Comparison of ENCODE assay signal across 16 cellular contexts in the genomic region with DNA sequence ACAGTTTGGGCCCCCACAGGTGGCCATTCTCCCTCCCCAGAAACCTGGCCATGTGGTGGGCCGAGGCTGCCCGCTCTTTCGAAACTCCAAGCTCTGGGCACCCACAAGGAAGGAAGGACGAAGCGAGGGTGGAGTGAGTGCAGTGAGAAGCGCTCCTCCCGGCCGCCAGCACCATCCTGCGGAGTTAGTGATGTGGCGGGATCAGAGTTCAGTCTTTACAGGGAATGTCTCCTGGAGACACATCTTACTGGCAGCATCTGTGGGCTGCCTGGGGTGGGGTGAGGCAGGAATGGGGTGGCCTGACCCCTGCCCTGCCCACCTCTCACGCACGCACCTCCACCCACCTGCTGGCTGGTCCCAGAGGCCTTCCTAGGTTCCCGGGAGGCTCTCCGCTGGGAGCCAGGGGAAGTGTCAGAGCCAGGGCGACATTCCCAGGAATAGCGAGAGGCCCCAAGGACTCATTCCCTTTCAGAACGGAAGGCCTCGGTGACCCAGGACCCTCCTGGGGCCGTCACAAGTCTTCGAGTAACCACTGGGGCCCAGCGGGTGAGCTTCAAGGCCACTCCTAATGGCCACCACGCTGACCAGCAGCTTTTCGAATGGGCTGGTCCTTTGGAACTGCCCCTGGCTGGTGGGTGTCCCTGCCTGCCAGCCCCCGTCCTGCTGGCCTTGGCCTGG. TPM values are rescaled to one million over a fixed set of nuclear protein-coding genes. Genes with fewer than 3 reads are reported as not detected.
"Had no signal": no experiment of that assay in that cellular context is flagged by ENCODE, and none has a peak within 500 bp of the region (broad histone marks: within the 10 kb centered on the region; RNA-seq: fewer than 3 reads in every experiment).

No MANE protein-coding gene starts in this region.

- H3K4me1 ChIP-seq: uterus had no signal

- ATAC-seq: activated CD8-positive, alpha-beta T cell treated with anti-CD3 and anti-CD28 coated beads, Interleukin-2, amount 10 ng/mL, durations not matched to agents 7 days and 5 days; gastroesophageal sphincter; heart right ventricle; lower lobe of right lung; stimulated activated naive CD8-positive, alpha-beta T cell treated with anti-CD3 and anti-CD28 coated beads, Interleukin-15, amount 100 ng/mL, for 72 hours had no signal

- H3K36me3 ChIP-seq: gastroesophageal sphincter, heart right ventricle, lower lobe of right lung, suprapubic skin, transverse colon, uterus had no signal

- H3K27me3 ChIP-seq: transverse colon, uterus had no signal

- DNase-seq: activated CD4-positive, alpha-beta T cell treated with anti-CD3 and anti-CD28 coated beads, Interleukin-2, amount 10 ng/mL, durations not matched to agents 7 days and 5 days; activated CD8-positive, alpha-beta T cell treated with anti-CD3 and anti-CD28 coated beads, Interleukin-2, amount 10 ng/mL, durations not matched to agents 7 days and 5 days; activated naive CD4-positive, alpha-beta T cell treated with Interleukin-2 at 50 U/mL for 16 hours; activated naive CD8-positive, alpha-beta T cell treated with anti-CD3 and anti-CD28 coated beads, Interleukin-2, amount 10 ng/mL, durations not matched to agents 7 days and 5 days; amygdala; cortex of kidney; effector CD4-positive, alpha-beta T cell; heart right ventricle; lower lobe of right lung; nucleus accumbens; stimulated activated CD4-positive, alpha-beta T cell treated with anti-CD3 and anti-CD28 coated beads, Interleukin-2, amount 100 ng/mL, for 48 hours; stimulated activated naive CD8-positive, alpha-beta T cell treated with anti-CD3 and anti-CD28 coated beads, Interleukin-15, amount 100 ng/mL, for 72 hours; transverse colon; uterus had no signal

- H3K9me3 ChIP-seq: gastroesophageal sphincter, lower lobe of right lung, suprapubic skin, uterus had no signal

- H3K27ac ChIP-seq: gastroesophageal sphincter, lower lobe of right lung, suprapubic skin, transverse colon, uterus had no signal

- H3K4me3 ChIP-seq: gastroesophageal sphincter, heart right ventricle, lower lobe of right lung, suprapubic skin, transverse colon, uterus had no signal

RNA-seq across cellular contexts. Expression of a gene that starts 5.5 kb away (rescaled TPM):
- total RNA-seq: gastroesophageal sphincter, suprapubic skin, transverse colon had no signal
